ENCODE assay signal across 19 cellular contexts in the genomic region with DNA sequence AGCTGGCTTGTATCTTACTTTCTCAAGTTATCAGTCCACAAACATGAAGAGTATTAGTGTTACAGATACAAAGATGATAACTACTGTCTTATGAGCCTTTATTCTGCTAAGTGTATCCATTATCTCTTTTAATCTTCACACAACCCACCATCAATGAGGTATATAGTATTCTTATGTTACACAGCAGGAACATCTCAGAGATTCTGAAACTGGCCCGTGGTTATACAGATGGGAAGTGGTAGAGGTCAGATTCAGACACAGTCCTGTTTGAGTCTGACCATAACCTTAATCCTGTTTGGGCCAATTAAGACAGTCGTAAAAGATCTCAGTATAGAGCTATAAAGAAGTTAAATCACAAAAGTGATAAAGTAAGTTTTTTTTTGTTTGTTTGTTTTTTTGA. TPM values are rescaled to one million over a fixed set of nuclear protein-coding genes. Genes with fewer than 3 reads are reported as not detected.
A peak's percentile ranks its signal among the peaks of the same experiment; 100 is the strongest.
DNase-seq lines count a peak whose midpoint lies in the region; TF ChIP-seq lines count a peak whose summit lies in the region.
"Had no signal": no experiment of that assay in that cellular context is flagged by ENCODE, and none has a peak within 500 bp of the region (broad histone marks: within the 10 kb centered on the region; RNA-seq: fewer than 3 reads in every experiment).

No MANE protein-coding gene starts in this region.

- no peaks in the 10 kb centered on the region for H3K9me3 Mint-ChIP-seq in activated naive CD4-positive, alpha-beta T cell treated with anti-CD3 and anti-CD28 coated beads, Interleukin-2, amount 50 U/mL, for 24 hours
- no peaks in the 10 kb centered on the region for H3K9me3 Mint-ChIP-seq in activated naive CD4-positive, alpha-beta T cell treated with anti-CD3 and anti-CD28 coated beads for 36 hours
- no peaks in the 10 kb centered on the region for H3K9me3 Mint-ChIP-seq in progenitor cell of endocrine pancreas (ENCODE audit: low read depth)
- H3K9me3 Mint-ChIP-seq: CD8-positive, alpha-beta T cell had no signal

- intact Hi-C loops in activated naive CD4-positive, alpha-beta T cell treated with anti-CD3 and anti-CD28 coated beads for 36 hours (cut with micrococcal nuclease) = no loop called here
- intact Hi-C loops in posterior vena cava (cut with DNase I) (no loop called here), transverse colon (cut with DNase I; ENCODE audit: low total_unique reads) (loop anchor here (10.0 kb wide), 1 partner anchor 65 kb away; the partner anchor contains the start of gene ZNF691)

- no peak for TF ChIP-seq EP300 in transverse colon (IDR thresholded peaks at IDR 0.05; ENCODE audit: low read depth)

- H3K36me3 ChIP-seq in MM.1S (replicated peaks; ENCODE audit: insufficient read depth, low read length) (peaks cover 7% of the 10 kb centered on the region), transverse colon (peaks cover 0 to 30% (median 13%) of the 10 kb centered on the region in 4 donors)

- H3K4me1 Mint-ChIP-seq in activated naive CD4-positive, alpha-beta T cell treated with anti-CD3 and anti-CD28 coated beads, Interleukin-2, amount 50 U/mL, for 24 hours = peaks cover 4% of the 10 kb centered on the region
- H3K4me1 Mint-ChIP-seq in activated naive CD4-positive, alpha-beta T cell treated with anti-CD3 and anti-CD28 coated beads for 36 hours (ENCODE audit: low read depth) = no peaks in the 10 kb centered on the region
- no peaks in the 10 kb centered on the region for H3K4me1 Mint-ChIP-seq in progenitor cell of endocrine pancreas (ENCODE audit: low read depth)

- H3F3A ChIP-seq in MM.1S (ENCODE audit: insufficient read depth, low read length) = no peaks in the 10 kb centered on the region

- no peak for TF ChIP-seq POLR2A in transverse colon (IDR thresholded peaks at IDR 0.05)

- H3K4me2 ChIP-seq in MM.1S (ENCODE audit: low read depth, low read length) = no peak overlapping the region
- H3K4me2 ChIP-seq: BLaER1 treated with 17β-estradiol and CSF1 and Interleukin-3, amounts not matched to agents 10 nM and 100 nM had no signal

- no peak overlapping the region for H2AFZ ChIP-seq in MM.1S (ENCODE audit: low read length)

- peaks cover 6% of the 10 kb centered on the region for H3K4me1 ChIP-seq in MM.1S (ENCODE audit: low read length)
- H3K4me1 ChIP-seq in transverse colon = peaks cover 0 to under 1% (median 0%) of the 10 kb centered on the region in 4 donors

- H3K27ac Mint-ChIP-seq in activated naive CD4-positive, alpha-beta T cell treated with anti-CD3 and anti-CD28 coated beads, Interleukin-2, amount 50 U/mL, for 24 hours = peak overlapping the region; percentile 30
- H3K27ac Mint-ChIP-seq in activated naive CD4-positive, alpha-beta T cell treated with anti-CD3 and anti-CD28 coated beads for 36 hours = no peak overlapping the region
- H3K27ac Mint-ChIP-seq in progenitor cell of endocrine pancreas = peak overlapping the region; percentile 21
- H3K27ac Mint-ChIP-seq: CD8-positive, alpha-beta T cell had no signal

- H3K27me3 ChIP-seq in MM.1S (replicated peaks; ENCODE audit: insufficient read depth, low read length) (no peaks in the 10 kb centered on the region), transverse colon (no peaks in the 10 kb centered on the region)

- DNase-seq in activated naive CD4-positive, alpha-beta T cell treated with anti-CD3 and anti-CD28 coated beads for 36 hours = no peak
- DNase-seq in GM13976 (ENCODE audit: low spot score) (peak; percentile 54), MM.1S (peak; percentile 41), progenitor cell of endocrine pancreas (ENCODE audit: low spot score, unreplicated experiment) (no peak), NCI-H2107 treated with DMSO at 0.1 percent for 48 hours (lab: John Stamatoyannopoulos, UW; ENCODE audit: unreplicated experiment) (no peak), posterior vena cava (ENCODE audit: low spot score) (no peak), transverse colon (no peak)
- DNase-seq: CD8-positive, alpha-beta T cell; NCI-H1105 treated with DMSO at 0.1 percent for 48 hours; NCI-H1694; NCI-H2227 treated with DMSO at 0.1 percent for 48 hours; NCI-H510A treated with DMSO at 0.1 percent for 48 hours; NCI-H774; OCI-M1; SIG-M5 had no signal

- H3K9ac ChIP-seq in MM.1S (ENCODE audit: low read length) = no peak overlapping the region
- H3K9ac ChIP-seq: BLaER1 treated with 17β-estradiol and CSF1 and Interleukin-3, amounts not matched to agents 10 nM and 100 nM had no signal

- in situ Hi-C loops in GM13976 (cut with MboI; ENCODE audit: low sequenced_read_pairs, unreplicated experiment) (loop anchor here (10.0 kb wide), 2 partner anchors 135 to 295 kb away; no protein-coding TSS in a partner anchor), transverse colon (cut with MboI; ENCODE audit: low pct_ligation_motif_present in 1 of 4, low pct_unique_long_range_greater_than_20kb in 1 of 4, low sequenced_read_pairs in 3 of 4) (loop anchor here in 3 of 4 donors (10.0 to 25.0 kb wide), 2 partner anchors 283 to 295 kb away; no protein-coding TSS in a partner anchor)

- H3K27ac ChIP-seq in MM.1S (ENCODE audit: low read length) (no peak overlapping the region), transverse colon (no peak overlapping the region)
- H3K27ac ChIP-seq: BLaER1 treated with 17β-estradiol and CSF1 and Interleukin-3, amounts not matched to agents 10 nM and 100 nM had no signal

- no peaks in the 10 kb centered on the region for H3K79me2 ChIP-seq in MM.1S (ENCODE audit: low read length)

- H3K4me3 Mint-ChIP-seq in activated naive CD4-positive, alpha-beta T cell treated with anti-CD3 and anti-CD28 coated beads, Interleukin-2, amount 50 U/mL, for 24 hours = no peak overlapping the region
- no peak overlapping the region for H3K4me3 Mint-ChIP-seq in activated naive CD4-positive, alpha-beta T cell treated with anti-CD3 and anti-CD28 coated beads for 36 hours
- no peak overlapping the region for H3K4me3 Mint-ChIP-seq in progenitor cell of endocrine pancreas (ENCODE audit: low read depth)
- H3K4me3 Mint-ChIP-seq: CD8-positive, alpha-beta T cell had no signal

- H3K4me3 ChIP-seq in MM.1S (ENCODE audit: low read length) (no peak overlapping the region), transverse colon (no peak overlapping the region)
- H3K4me3 ChIP-seq: BLaER1 treated with 17β-estradiol and CSF1 and Interleukin-3, amounts not matched to agents 10 nM and 100 nM; K562 had no signal

- no peaks in the 10 kb centered on the region for H4K20me1 ChIP-seq in MM.1S (ENCODE audit: insufficient read depth, low read length)

- no peaks in the 10 kb centered on the region for H3K27me3 Mint-ChIP-seq in activated naive CD4-positive, alpha-beta T cell treated with anti-CD3 and anti-CD28 coated beads, Interleukin-2, amount 50 U/mL, for 24 hours
- H3K27me3 Mint-ChIP-seq in activated naive CD4-positive, alpha-beta T cell treated with anti-CD3 and anti-CD28 coated beads for 36 hours (ENCODE audit: low read depth) = no peaks in the 10 kb centered on the region
- no peaks in the 10 kb centered on the region for H3K27me3 Mint-ChIP-seq in progenitor cell of endocrine pancreas

- H3K36me3 Mint-ChIP-seq in activated naive CD4-positive, alpha-beta T cell treated with anti-CD3 and anti-CD28 coated beads, Interleukin-2, amount 50 U/mL, for 24 hours = peaks cover 16% of the 10 kb centered on the region
- peaks cover 41% of the 10 kb centered on the region for H3K36me3 Mint-ChIP-seq in activated naive CD4-positive, alpha-beta T cell treated with anti-CD3 and anti-CD28 coated beads for 36 hours (ENCODE audit: low read depth)
- H3K36me3 Mint-ChIP-seq in progenitor cell of endocrine pancreas (ENCODE audit: insufficient read depth) = peaks cover 33% of the 10 kb centered on the region

- no peak for TF ChIP-seq CTCF in GM13976 (IDR thresholded peaks at IDR 0.05; ENCODE audit: borderline replicate concordance, control extremely low read depth, extremely low read depth, insufficient read depth, missing control alignments)
- no peak for TF ChIP-seq CTCF in MM.1S (IDR thresholded peaks at IDR 0.05; ENCODE audit: low read length)
- TF ChIP-seq CTCF in progenitor cell of endocrine pancreas (IDR thresholded peaks at IDR 0.05; ENCODE audit: unreplicated experiment) = no peak
- TF ChIP-seq CTCF in transverse colon (IDR thresholded peaks at IDR 0.05) = no peak

- H3K9me3 ChIP-seq in MM.1S (replicated peaks; ENCODE audit: insufficient read depth, low read length) (no peaks in the 10 kb centered on the region), transverse colon (no peaks in the 10 kb centered on the region)
- H3K9me3 ChIP-seq: BLaER1 treated with 17β-estradiol and CSF1 and Interleukin-3, amounts not matched to agents 10 nM and 100 nM had no signal

- no peaks in the 10 kb centered on the region for H3K9me2 ChIP-seq in MM.1S (replicated peaks; ENCODE audit: insufficient read depth, low read length)

- CTCF ChIA-PET in activated naive CD4-positive, alpha-beta T cell treated with anti-CD3 and anti-CD28 coated beads for 36 hours (lab: Charles Lee) = interaction anchor here (0.7 to 3.9 kb wide), 5 partner anchors 13 to 294 kb away, joined by 3 to 23 read pairs (median 5); partner anchors contain the start of genes C1orf50 and P3H1

- 42 to 49% methylated on average over 2 of the region's 2 CpGs for WGBS in transverse colon (ENCODE audit: low coverage in 1 of 2), 2 donors

RNA-seq across cellular contexts. Expression of gene TMEM269, which starts 5.1 kb away (rescaled TPM):
- total RNA-seq in activated naive CD4-positive, alpha-beta T cell treated with anti-CD3 and anti-CD28 coated beads for 36 hours = under 1 TPM; 0.24 to 0.57 TPM
- total RNA-seq in progenitor cell of endocrine pancreas (0.42 and 0.48 TPM in 2 replicates), posterior vena cava (not detected), transverse colon (under 1 TPM in 1 of 4 donors, not detected in 3; 0.37 TPM)
- total RNA-seq: RPMI7951 had no signal

RNA-seq across cellular contexts. Expression of gene C1orf50, which starts 12.7 kb away (rescaled TPM):
- total RNA-seq in activated naive CD4-positive, alpha-beta T cell treated with anti-CD3 and anti-CD28 coated beads for 36 hours = 1 to 10 TPM; 4.1 to 4.7 TPM
- total RNA-seq in progenitor cell of endocrine pancreas = 9.7 and 12.0 TPM in 2 replicates
- total RNA-seq in posterior vena cava = 1 to 10 TPM; 6.0 to 6.5 TPM
- total RNA-seq in transverse colon = 10 to 100 TPM in 1 of 4 donors, 1 to 10 TPM in 3; 4.0 to 81.2 (median 8.1) TPM

RNA-seq across cellular contexts. Expression of gene P3H1, which starts 12.9 kb away (rescaled TPM):
- total RNA-seq in activated naive CD4-positive, alpha-beta T cell treated with anti-CD3 and anti-CD28 coated beads for 36 hours = 10 to 100 TPM; 26.4 to 28.6 TPM
- total RNA-seq in progenitor cell of endocrine pancreas (68.6 and 72.9 TPM in 2 replicates), posterior vena cava (10 to 100 TPM; 28.4 to 45.0 TPM), transverse colon (10 to 100 TPM in 3 of 4 donors, 1 to 10 TPM in 1; 8.7 to 37.2 (median 10.2) TPM)

RNA-seq across cellular contexts. Expression of gene ERMAP, which starts 37.2 kb away (rescaled TPM):
- 1 to 10 TPM; 3.1 TPM for total RNA-seq in activated naive CD4-positive, alpha-beta T cell treated with anti-CD3 and anti-CD28 coated beads for 36 hours
- 10.4 and 12.9 TPM in 2 replicates for total RNA-seq in progenitor cell of endocrine pancreas
- total RNA-seq in posterior vena cava = 1 to 10 TPM; 6.9 to 7.3 TPM
- 10 to 100 TPM; 12.5 to 30.7 (median 14.1) TPM for total RNA-seq in transverse colon

RNA-seq across cellular contexts. Expression of gene SVBP, which starts 37.5 kb away (rescaled TPM):
- total RNA-seq in activated naive CD4-positive, alpha-beta T cell treated with anti-CD3 and anti-CD28 coated beads for 36 hours = 10 to 100 TPM; 16.4 to 17.0 TPM
- total RNA-seq in progenitor cell of endocrine pancreas = 58.4 and 65.8 TPM in 2 replicates
- total RNA-seq in posterior vena cava = 10 to 100 TPM; 14.3 to 16.0 TPM
- total RNA-seq in transverse colon = 10 to 100 TPM; 15.3 to 33.3 (median 17.6) TPM

Comparison
In these comparisons a context has a peak if more than half of its experiments do, and no peak if none do; other contexts are left out.
1. DNase-seq: peak in GM13976 (single experiment) and MM.1S (single experiment); none in activated naive CD4-positive, alpha-beta T cell treated with anti-CD3 and anti-CD28 coated beads for 36 hours (single experiment), progenitor cell of endocrine pancreas (single experiment), NCI-H2107 treated with DMSO at 0.1 percent for 48 hours (single experiment), posterior vena cava (single experiment) and transverse colon (single experiment).